ENCODE assay signal across 1 cellular context in the genomic region with DNA sequence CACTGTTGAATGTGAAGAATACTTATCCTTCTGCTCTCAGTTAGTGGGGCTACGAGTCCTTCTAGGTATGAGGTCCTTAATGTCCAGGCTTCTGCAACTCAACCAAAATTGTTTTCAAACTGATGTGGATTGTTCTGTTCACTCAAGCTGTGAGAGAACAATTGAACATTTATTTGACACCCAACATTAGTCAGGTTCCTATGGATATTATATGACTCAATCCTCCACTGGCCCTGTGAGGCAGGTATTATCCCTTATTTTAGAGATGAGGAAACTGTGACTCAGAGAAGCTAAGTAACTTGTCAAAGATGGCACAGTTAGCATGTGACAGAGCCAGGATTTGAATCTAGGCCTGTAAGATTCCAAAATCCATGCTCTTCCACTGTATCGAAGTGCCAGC.
A peak's percentile ranks its signal among the peaks of the same experiment; 100 is the strongest.
TF ChIP-seq lines count a peak whose summit lies in the region.

No MANE protein-coding gene starts in this region.

TF ChIP-seq in endothelial cell of umbilical vein, 7 proteins besides CTCF, POLR2A, EP300 and RAD21:
- TF ChIP-seq FOS (IDR thresholded peaks at IDR 0.05; ENCODE audit: borderline replicate concordance, insufficient read depth, low read length) (peak; percentile 6), GATA2 (IDR thresholded peaks at IDR 0.05; ENCODE audit: insufficient read depth, insufficient read length, low read depth, low read length) (no peak)
